ENCODE assay signal across 14 cellular contexts in the genomic region with DNA sequence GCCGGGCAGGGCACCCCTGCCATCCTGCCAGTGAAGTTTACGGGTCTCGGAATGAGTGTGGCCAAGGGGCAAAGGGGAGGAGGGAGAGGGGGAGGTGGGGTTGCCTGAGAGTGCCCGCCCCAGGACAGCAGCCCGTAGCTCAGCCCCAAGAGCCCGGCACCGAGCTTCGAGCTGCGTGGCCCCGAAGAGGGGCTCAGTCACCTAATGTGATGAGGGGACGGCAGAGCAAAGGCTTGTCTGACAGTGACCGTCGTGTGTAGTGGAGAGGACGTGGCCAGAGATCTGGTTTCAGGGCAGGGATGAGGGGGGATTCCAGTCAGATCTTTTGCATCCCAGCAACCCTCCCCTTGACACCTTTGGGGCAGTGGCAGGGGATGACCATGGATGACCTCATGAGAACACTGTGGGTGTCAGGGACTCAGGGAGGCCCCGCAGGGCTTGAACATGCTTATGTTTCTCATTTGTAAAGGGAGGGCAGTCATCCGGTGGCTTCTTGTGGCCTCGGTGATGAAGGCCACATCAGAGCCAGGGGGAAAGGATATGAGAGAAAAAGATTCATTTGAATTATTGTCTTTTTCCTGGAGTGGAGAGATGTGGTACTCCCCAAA. TPM values are rescaled to one million over a fixed set of nuclear protein-coding genes. Genes with fewer than 3 reads are reported as not detected.
DNase-seq lines count a peak whose midpoint lies in the region; TF ChIP-seq lines count a peak whose summit lies in the region.
"Had no signal": no experiment of that assay in that cellular context is flagged by ENCODE, and none has a peak within 500 bp of the region (broad histone marks: within the 10 kb centered on the region; RNA-seq: fewer than 3 reads in every experiment).

No MANE protein-coding gene starts in this region.

- DNase-seq in activated CD4-positive, alpha-beta T cell treated with anti-CD3 and anti-CD28 coated beads, Interleukin-2, amount 10 ng/mL, durations not matched to agents 24 days and 14 days: peak; percentile 60
- DNase-seq in activated CD4-positive, alpha-beta T cell treated with anti-CD3 and anti-CD28 coated beads for 1 hour: no peak
- DNase-seq in NB4 (ENCODE audit: low read depth) (peak; percentile 45), dorsolateral prefrontal cortex (no peak), type B pancreatic cell (ENCODE audit: extremely low spot score, unreplicated experiment) (no peak), ACHN (no peak)
- no peak for DNase-seq in stimulated activated CD4-positive, alpha-beta T cell treated with anti-CD3 and anti-CD28 coated beads, Interleukin-12 subunit alpha, Interleukin-12 subunit beta, amount 100 ng/mL, for 4 hours
- DNase-seq: activated CD4-positive, CD25-positive, alpha-beta regulatory T cell treated with anti-CD3 and anti-CD28 coated beads, Interleukin-2, amount 50 U/mL, for 72 hours; activated gamma-delta T cell; SK-N-SH had no signal

- H3K27ac ChIP-seq in dorsolateral prefrontal cortex: peak overlapping the region in 45 of 59 donors; percentile 0 to 85 (median 52)
- H3K27ac ChIP-seq in skeletal muscle tissue (ENCODE audit: low read depth, low read length): peak overlapping the region; percentile 57
- H3K27ac ChIP-seq: epithelial cell of prostate, hepatocyte had no signal

- in situ Hi-C loops in ACHN (cut with HindIII; ENCODE audit: low pct_ligation_motif_present, low pct_unique_long_range_greater_than_20kb, low sequenced_read_pairs): no loop called here

- intact Hi-C loops in activated CD4-positive, alpha-beta T cell treated with anti-CD3 and anti-CD28 coated beads, Interleukin-2, amount 10 ng/mL, durations not matched to agents 24 days and 14 days (cut with micrococcal nuclease): no loop called here
- intact Hi-C loops in dorsolateral prefrontal cortex (cut with DNase I): no loop called here

- H3K4me1 Mint-ChIP-seq in activated CD4-positive, alpha-beta T cell treated with anti-CD3 and anti-CD28 coated beads, Interleukin-2, amount 10 ng/mL, durations not matched to agents 24 days and 14 days: peaks cover 47% of the 10 kb centered on the region
- no peaks in the 10 kb centered on the region for H3K4me1 Mint-ChIP-seq in type B pancreatic cell (ENCODE audit: unreplicated experiment)

- no peaks in the 10 kb centered on the region for H3K36me3 ChIP-seq in skeletal muscle tissue (ENCODE audit: control insufficient read depth in 3 of 3, insufficient read depth in 3 of 3, low read length in 3 of 3)
- H3K36me3 ChIP-seq: tibial nerve had no signal

- peak overlapping the region; percentile 56 for H3K4me3 Mint-ChIP-seq in activated CD4-positive, alpha-beta T cell treated with anti-CD3 and anti-CD28 coated beads, Interleukin-2, amount 10 ng/mL, durations not matched to agents 24 days and 14 days
- no peak overlapping the region for H3K4me3 Mint-ChIP-seq in type B pancreatic cell

- H3K9ac ChIP-seq in skeletal muscle tissue (ENCODE audit: low read depth in 1 of 3, low read length in 3 of 3): no peak overlapping the region
- H3K9ac ChIP-seq: SK-N-SH had no signal

- H3K27me3 ChIP-seq in dorsolateral prefrontal cortex: peaks cover 0 to 35% (median 9%) of the 10 kb centered on the region in 45 donors
- peaks cover 50 to 56% (median 50%) of the 10 kb centered on the region in 3 donors for H3K27me3 ChIP-seq in skeletal muscle tissue (ENCODE audit: control insufficient read depth in 3 of 3, insufficient read depth in 3 of 3, low read length in 3 of 3)
- H3K27me3 ChIP-seq: hepatocyte had no signal

- H3K9me3 Mint-ChIP-seq in activated CD4-positive, alpha-beta T cell treated with anti-CD3 and anti-CD28 coated beads, Interleukin-2, amount 10 ng/mL, durations not matched to agents 24 days and 14 days: no peaks in the 10 kb centered on the region
- no peaks in the 10 kb centered on the region for H3K9me3 Mint-ChIP-seq in type B pancreatic cell

- H3K9me3 ChIP-seq in skeletal muscle tissue (ENCODE audit: control insufficient read depth in 3 of 3, low read length in 3 of 3): no peaks in the 10 kb centered on the region
- H3K9me3 ChIP-seq: SK-N-SH, tibial nerve had no signal

- peaks cover 0 to 11% (median 5%) of the 10 kb centered on the region in 3 donors for H3K4me1 ChIP-seq in skeletal muscle tissue (ENCODE audit: control insufficient read depth in 3 of 3, insufficient read depth in 3 of 3, low read length in 3 of 3)

- peak overlapping the region; percentile 90 for H3K27ac Mint-ChIP-seq in activated CD4-positive, alpha-beta T cell treated with anti-CD3 and anti-CD28 coated beads, Interleukin-2, amount 10 ng/mL, durations not matched to agents 24 days and 14 days
- H3K27ac Mint-ChIP-seq in type B pancreatic cell: no peak overlapping the region

- H3K4me3 ChIP-seq in NB4 (ENCODE audit: low read depth, low read length) (peak overlapping the region; percentile 93), dorsolateral prefrontal cortex (peak overlapping the region in 6 of 59 donors; percentile 9 to 64 (median 42)), skeletal muscle tissue (ENCODE audit: low read length in 3 of 3) (no peak overlapping the region)
- H3K4me3 ChIP-seq: hepatocyte had no signal

- H3K27me3 Mint-ChIP-seq in activated CD4-positive, alpha-beta T cell treated with anti-CD3 and anti-CD28 coated beads, Interleukin-2, amount 10 ng/mL, durations not matched to agents 24 days and 14 days: peaks cover 16% of the 10 kb centered on the region
- peaks cover 8% of the 10 kb centered on the region for H3K27me3 Mint-ChIP-seq in type B pancreatic cell

- H3K36me3 Mint-ChIP-seq in activated CD4-positive, alpha-beta T cell treated with anti-CD3 and anti-CD28 coated beads, Interleukin-2, amount 10 ng/mL, durations not matched to agents 24 days and 14 days (ENCODE audit: low read depth): peaks cover 22% of the 10 kb centered on the region
- no peaks in the 10 kb centered on the region for H3K36me3 Mint-ChIP-seq in type B pancreatic cell

- TF ChIP-seq CTCF in NB4 (IDR thresholded peaks at IDR 0.05; ENCODE audit: low read depth, low read length) (no peak), dorsolateral prefrontal cortex (IDR thresholded peaks at IDR 0.05 in 54 of 56, conservative IDR thresholded peaks at IDR 0.05 in 2 of 56; ENCODE audit: low read depth in 1 of 56, partially characterized antibody in 56 of 56) (no peak), type B pancreatic cell (conservative IDR thresholded peaks at IDR 0.05) (no peak)

- no peak for TF ChIP-seq POLR2A in NB4 (IDR thresholded peaks at IDR 0.05; ENCODE audit: extremely low read depth, insufficient read length)

RNA-seq across cellular contexts. Expression of a gene that starts 1.1 kb away (rescaled TPM):
- total RNA-seq in activated CD4-positive, alpha-beta T cell treated with anti-CD3 and anti-CD28 coated beads, Interleukin-2, amount 10 ng/mL, durations not matched to agents 24 days and 14 days: 9.1 and 9.8 TPM in 2 replicates
- total RNA-seq in dorsolateral prefrontal cortex (10 to 100 TPM; 29.8 to 83.7 (median 54.3) TPM), skeletal muscle tissue (1.6 TPM), type B pancreatic cell (ENCODE audit: low replicate concordance) (0.05 and 0.07 TPM in 2 replicates)

RNA-seq across cellular contexts. Expression of a gene that starts 13.2 kb away (rescaled TPM):
- 15.1 and 18.5 TPM in 2 replicates for total RNA-seq in activated CD4-positive, alpha-beta T cell treated with anti-CD3 and anti-CD28 coated beads, Interleukin-2, amount 10 ng/mL, durations not matched to agents 24 days and 14 days
- total RNA-seq in dorsolateral prefrontal cortex (10 to 100 TPM; 23.3 to 59.4 (median 39.0) TPM), skeletal muscle tissue (11.0 TPM), type B pancreatic cell (ENCODE audit: low replicate concordance) (15.1 and 23.1 TPM in 2 replicates)

RNA-seq across cellular contexts. Expression of a gene that starts 52.5 kb away (rescaled TPM):
- 157 and 162 TPM in 2 replicates for total RNA-seq in activated CD4-positive, alpha-beta T cell treated with anti-CD3 and anti-CD28 coated beads, Interleukin-2, amount 10 ng/mL, durations not matched to agents 24 days and 14 days
- total RNA-seq in dorsolateral prefrontal cortex (100 to 1,000 TPM; 102 to 205 (median 156) TPM), skeletal muscle tissue (72.0 TPM), type B pancreatic cell (ENCODE audit: low replicate concordance) (135 and 178 TPM in 2 replicates)

Comparison
In these comparisons a context has a peak if more than half of its experiments do, and no peak if none do; other contexts are left out.
1. DNase-seq: peak in activated CD4-positive, alpha-beta T cell treated with anti-CD3 and anti-CD28 coated beads, Interleukin-2, amount 10 ng/mL, durations not matched to agents 24 days and 14 days (single experiment) and NB4 (single experiment); none in activated CD4-positive, alpha-beta T cell treated with anti-CD3 and anti-CD28 coated beads for 1 hour (single experiment), dorsolateral prefrontal cortex (0 of 10), stimulated activated CD4-positive, alpha-beta T cell treated with anti-CD3 and anti-CD28 coated beads, Interleukin-12 subunit alpha, Interleukin-12 subunit beta, amount 100 ng/mL, for 4 hours (single experiment), type B pancreatic cell (single experiment) and ACHN (single experiment).